In genomic region chr3:66800941-66801545, GRCh38 we compare ENCODE assay signal across 16 cellular contexts.
"Had no signal": no experiment of that assay in that cellular context is flagged by ENCODE, and none has a peak within 500 bp of the region (broad histone marks: within the 10 kb centered on the region; RNA-seq: fewer than 3 reads in every experiment).

No MANE protein-coding gene starts in this region.

- H3K4me1 Mint-ChIP-seq: activated naive CD8-positive, alpha-beta T cell treated with anti-CD3 and anti-CD28 coated beads, Interleukin-2, amount 50 U/mL, for 24 hours; stimulated activated effector memory CD8-positive, alpha-beta T cell treated with anti-CD3 and anti-CD28 coated beads, Interleukin-12 subunit alpha, Interleukin-12 subunit beta, amount 100 ng/mL, for 72 hours had no signal

- H3K4me3 ChIP-seq: ascending aorta, coronary artery, left lung, ovary had no signal

- H3K36me3 ChIP-seq: ascending aorta, left lung, ovary had no signal

- H3K27ac Mint-ChIP-seq: activated naive CD4-positive, alpha-beta T cell treated with anti-CD3 and anti-CD28 coated beads for 36 hours; activated naive CD8-positive, alpha-beta T cell treated with anti-CD3 and anti-CD28 coated beads, Interleukin-2, amount 50 U/mL, for 24 hours; naive B cell; stimulated activated effector memory CD8-positive, alpha-beta T cell treated with anti-CD3 and anti-CD28 coated beads, Interleukin-12 subunit alpha, Interleukin-12 subunit beta, amount 100 ng/mL, for 72 hours; T-cell had no signal

- H3K27me3 ChIP-seq: ascending aorta, ovary had no signal

- H3K36me3 Mint-ChIP-seq: naive B cell; stimulated activated effector memory CD8-positive, alpha-beta T cell treated with anti-CD3 and anti-CD28 coated beads, Interleukin-12 subunit alpha, Interleukin-12 subunit beta, amount 100 ng/mL, for 72 hours; T-cell had no signal

- DNase-seq: activated CD4-positive, alpha-beta T cell treated with anti-CD3 and anti-CD28 coated beads for 1 hour; activated CD4-positive, alpha-beta T cell treated with anti-CD3 and anti-CD28 coated beads, Interleukin-2, amount 50 U/mL, for 4 hours; activated naive CD4-positive, alpha-beta T cell treated with anti-CD3 and anti-CD28 coated beads for 36 hours; activated naive CD8-positive, alpha-beta T cell treated with anti-CD3 and anti-CD28 coated beads, Interleukin-2, amount 50 U/mL, for 24 hours; activated T-cell treated with anti-CD3 and anti-CD28 coated beads for 4 hours; central memory CD4-positive, alpha-beta T cell; islet precursor cell; left lung; naive B cell; ovary; stimulated activated CD4-positive, alpha-beta T cell treated with anti-CD3 and anti-CD28 coated beads, Interleukin-12 subunit alpha, Interleukin-12 subunit beta, amount 100 ng/mL, for 4 hours; T-cell had no signal

- ATAC-seq: activated naive CD8-positive, alpha-beta T cell treated with anti-CD3 and anti-CD28 coated beads, Interleukin-2, amount 50 U/mL, for 24 hours; left lung; stimulated activated effector memory CD8-positive, alpha-beta T cell treated with anti-CD3 and anti-CD28 coated beads, Interleukin-12 subunit alpha, Interleukin-12 subunit beta, amount 100 ng/mL, for 72 hours; T-cell had no signal

- H3K9me3 ChIP-seq: ascending aorta, left lung, ovary had no signal

- H3K27ac ChIP-seq: ascending aorta, coronary artery, left lung, ovary, VCaP had no signal

- H3K4me1 ChIP-seq: ascending aorta, left lung had no signal

- H3K4me3 Mint-ChIP-seq: activated naive CD4-positive, alpha-beta T cell treated with anti-CD3 and anti-CD28 coated beads for 36 hours; activated naive CD8-positive, alpha-beta T cell treated with anti-CD3 and anti-CD28 coated beads, Interleukin-2, amount 50 U/mL, for 24 hours; naive B cell; stimulated activated effector memory CD8-positive, alpha-beta T cell treated with anti-CD3 and anti-CD28 coated beads, Interleukin-12 subunit alpha, Interleukin-12 subunit beta, amount 100 ng/mL, for 72 hours; T-cell had no signal
